ENCODE assay signal across 1 cellular context in genomic region chrX:134718329-134719317, GRCh38.
A peak's percentile ranks its signal among the peaks of the same experiment; 100 is the strongest.
TF ChIP-seq lines count a peak whose summit lies in the region.

No MANE protein-coding gene starts in this region.

TF ChIP-seq in HEK293, 187 proteins besides CTCF, POLR2A, EP300 and RAD21 (continued from another document):
- 0 out of 2 replicates have a peak, but pooled peaks have one; percentile 13 for TF ChIP-seq ZNF518A (tag by site-specific recombination; conservative IDR thresholded peaks at IDR 0.05; ENCODE audit: low read depth)
- TF ChIP-seq ZBTB26 (tag by site-specific recombination; optimal IDR thresholded peaks at IDR 0.05) = peak; percentile 8
- peak; percentile 99 for TF ChIP-seq INSM2 (tag by site-specific recombination; IDR thresholded peaks at IDR 0.05)
- TF ChIP-seq MEIS1 (CRISPR knock-in tag; IDR thresholded peaks at IDR 0.05; ENCODE audit: borderline replicate concordance) = no peak
- peak; percentile 97 for TF ChIP-seq ZNF366 (tag by site-specific recombination; conservative IDR thresholded peaks at IDR 0.05)
- peak; percentile 55 for TF ChIP-seq ZNF398 (tag by site-specific recombination; IDR thresholded peaks at IDR 0.05)
- 0 out of 2 replicates have a peak, but pooled peaks have one; percentile 12 for TF ChIP-seq PRDM1 (tag by site-specific recombination; IDR thresholded peaks at IDR 0.05)
- 0 out of 2 replicates have a peak, but pooled peaks have one; percentile 52 for TF ChIP-seq ZNF639 (tag by site-specific recombination; IDR thresholded peaks at IDR 0.05)
- no peak for TF ChIP-seq ZNF416 (tag by site-specific recombination; IDR thresholded peaks at IDR 0.05)
- TF ChIP-seq ZSCAN23 (tag by site-specific recombination; IDR thresholded peaks at IDR 0.05) = peak; percentile 43; the same call in 1 of the 2 replicates
- TF ChIP-seq ZNF362 (tag by site-specific recombination; IDR thresholded peaks at IDR 0.05) = 0 out of 2 replicates have a peak, but pooled peaks have one; percentile 87
- no peak for TF ChIP-seq ZSCAN18 (tag by site-specific recombination; IDR thresholded peaks at IDR 0.05)
- TF ChIP-seq ZXDB (tag by site-specific recombination; IDR thresholded peaks at IDR 0.05) = peak; percentile 86
- TF ChIP-seq ZNF558 (tag by site-specific recombination; IDR thresholded peaks at IDR 0.05) = peak; percentile 77
- 0 out of 2 replicates have a peak, but pooled peaks have one; percentile 75 for TF ChIP-seq ZEB2 (tag by site-specific recombination; IDR thresholded peaks at IDR 0.05)
- peak; percentile 95; the same call in 1 of the 2 replicates for TF ChIP-seq TSHZ1 (tag by site-specific recombination; IDR thresholded peaks at IDR 0.05; ENCODE audit: borderline replicate concordance)
- no peak for TF ChIP-seq ZNF248 (tag by site-specific recombination; IDR thresholded peaks at IDR 0.05)
- peak; percentile 73 for TF ChIP-seq ZBTB10 (tag by site-specific recombination; IDR thresholded peaks at IDR 0.05)
- peak; percentile 86 for TF ChIP-seq PATZ1 (tag by site-specific recombination; IDR thresholded peaks at IDR 0.05)
- peak; percentile 12 for TF ChIP-seq ZNF654 (tag by site-specific recombination; IDR thresholded peaks at IDR 0.05; ENCODE audit: low read depth)
- peak; percentile 77 for TF ChIP-seq GLIS1 (tag by site-specific recombination; IDR thresholded peaks at IDR 0.05)
